ENCODE assay signal across 1 cellular context in the genomic region with DNA sequence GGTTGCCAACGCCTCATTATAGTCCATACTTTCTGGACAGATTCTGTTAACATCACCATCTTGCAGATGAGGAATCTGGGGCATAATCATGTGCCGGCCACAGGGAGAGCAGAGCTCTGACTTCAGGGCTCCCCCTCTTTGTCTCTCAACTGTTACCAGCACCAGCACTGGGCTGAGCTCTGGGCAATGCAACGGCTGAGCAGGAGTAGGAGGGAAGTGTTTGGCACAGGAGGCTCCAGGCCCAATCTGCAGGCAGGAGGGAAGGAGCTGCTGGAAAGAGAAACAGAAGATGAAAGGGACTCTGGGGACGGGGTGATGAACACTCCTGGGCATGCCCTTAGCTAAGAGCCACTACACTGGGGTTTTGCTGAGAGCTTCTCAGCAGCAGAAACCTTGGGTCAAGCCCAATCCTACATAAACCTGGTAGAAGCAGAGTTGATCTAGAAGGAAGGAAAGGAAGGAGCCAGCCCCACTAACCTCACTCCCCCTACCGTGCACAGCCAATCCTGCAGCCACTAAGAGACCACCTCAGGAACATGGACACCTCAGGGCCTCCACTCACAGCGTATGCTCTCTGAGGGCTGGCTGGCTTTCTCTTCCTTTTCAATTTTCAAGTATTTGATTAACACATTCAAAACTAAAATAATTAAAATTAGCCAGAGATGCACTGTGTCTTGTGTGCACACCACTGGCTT.
TF ChIP-seq lines count a peak whose summit lies in the region.

No MANE protein-coding gene starts in this region.

TF ChIP-seq in GM23338, 12 proteins besides CTCF, POLR2A, EP300 and RAD21 (continued from another document):
- TF ChIP-seq, protein P1, sequence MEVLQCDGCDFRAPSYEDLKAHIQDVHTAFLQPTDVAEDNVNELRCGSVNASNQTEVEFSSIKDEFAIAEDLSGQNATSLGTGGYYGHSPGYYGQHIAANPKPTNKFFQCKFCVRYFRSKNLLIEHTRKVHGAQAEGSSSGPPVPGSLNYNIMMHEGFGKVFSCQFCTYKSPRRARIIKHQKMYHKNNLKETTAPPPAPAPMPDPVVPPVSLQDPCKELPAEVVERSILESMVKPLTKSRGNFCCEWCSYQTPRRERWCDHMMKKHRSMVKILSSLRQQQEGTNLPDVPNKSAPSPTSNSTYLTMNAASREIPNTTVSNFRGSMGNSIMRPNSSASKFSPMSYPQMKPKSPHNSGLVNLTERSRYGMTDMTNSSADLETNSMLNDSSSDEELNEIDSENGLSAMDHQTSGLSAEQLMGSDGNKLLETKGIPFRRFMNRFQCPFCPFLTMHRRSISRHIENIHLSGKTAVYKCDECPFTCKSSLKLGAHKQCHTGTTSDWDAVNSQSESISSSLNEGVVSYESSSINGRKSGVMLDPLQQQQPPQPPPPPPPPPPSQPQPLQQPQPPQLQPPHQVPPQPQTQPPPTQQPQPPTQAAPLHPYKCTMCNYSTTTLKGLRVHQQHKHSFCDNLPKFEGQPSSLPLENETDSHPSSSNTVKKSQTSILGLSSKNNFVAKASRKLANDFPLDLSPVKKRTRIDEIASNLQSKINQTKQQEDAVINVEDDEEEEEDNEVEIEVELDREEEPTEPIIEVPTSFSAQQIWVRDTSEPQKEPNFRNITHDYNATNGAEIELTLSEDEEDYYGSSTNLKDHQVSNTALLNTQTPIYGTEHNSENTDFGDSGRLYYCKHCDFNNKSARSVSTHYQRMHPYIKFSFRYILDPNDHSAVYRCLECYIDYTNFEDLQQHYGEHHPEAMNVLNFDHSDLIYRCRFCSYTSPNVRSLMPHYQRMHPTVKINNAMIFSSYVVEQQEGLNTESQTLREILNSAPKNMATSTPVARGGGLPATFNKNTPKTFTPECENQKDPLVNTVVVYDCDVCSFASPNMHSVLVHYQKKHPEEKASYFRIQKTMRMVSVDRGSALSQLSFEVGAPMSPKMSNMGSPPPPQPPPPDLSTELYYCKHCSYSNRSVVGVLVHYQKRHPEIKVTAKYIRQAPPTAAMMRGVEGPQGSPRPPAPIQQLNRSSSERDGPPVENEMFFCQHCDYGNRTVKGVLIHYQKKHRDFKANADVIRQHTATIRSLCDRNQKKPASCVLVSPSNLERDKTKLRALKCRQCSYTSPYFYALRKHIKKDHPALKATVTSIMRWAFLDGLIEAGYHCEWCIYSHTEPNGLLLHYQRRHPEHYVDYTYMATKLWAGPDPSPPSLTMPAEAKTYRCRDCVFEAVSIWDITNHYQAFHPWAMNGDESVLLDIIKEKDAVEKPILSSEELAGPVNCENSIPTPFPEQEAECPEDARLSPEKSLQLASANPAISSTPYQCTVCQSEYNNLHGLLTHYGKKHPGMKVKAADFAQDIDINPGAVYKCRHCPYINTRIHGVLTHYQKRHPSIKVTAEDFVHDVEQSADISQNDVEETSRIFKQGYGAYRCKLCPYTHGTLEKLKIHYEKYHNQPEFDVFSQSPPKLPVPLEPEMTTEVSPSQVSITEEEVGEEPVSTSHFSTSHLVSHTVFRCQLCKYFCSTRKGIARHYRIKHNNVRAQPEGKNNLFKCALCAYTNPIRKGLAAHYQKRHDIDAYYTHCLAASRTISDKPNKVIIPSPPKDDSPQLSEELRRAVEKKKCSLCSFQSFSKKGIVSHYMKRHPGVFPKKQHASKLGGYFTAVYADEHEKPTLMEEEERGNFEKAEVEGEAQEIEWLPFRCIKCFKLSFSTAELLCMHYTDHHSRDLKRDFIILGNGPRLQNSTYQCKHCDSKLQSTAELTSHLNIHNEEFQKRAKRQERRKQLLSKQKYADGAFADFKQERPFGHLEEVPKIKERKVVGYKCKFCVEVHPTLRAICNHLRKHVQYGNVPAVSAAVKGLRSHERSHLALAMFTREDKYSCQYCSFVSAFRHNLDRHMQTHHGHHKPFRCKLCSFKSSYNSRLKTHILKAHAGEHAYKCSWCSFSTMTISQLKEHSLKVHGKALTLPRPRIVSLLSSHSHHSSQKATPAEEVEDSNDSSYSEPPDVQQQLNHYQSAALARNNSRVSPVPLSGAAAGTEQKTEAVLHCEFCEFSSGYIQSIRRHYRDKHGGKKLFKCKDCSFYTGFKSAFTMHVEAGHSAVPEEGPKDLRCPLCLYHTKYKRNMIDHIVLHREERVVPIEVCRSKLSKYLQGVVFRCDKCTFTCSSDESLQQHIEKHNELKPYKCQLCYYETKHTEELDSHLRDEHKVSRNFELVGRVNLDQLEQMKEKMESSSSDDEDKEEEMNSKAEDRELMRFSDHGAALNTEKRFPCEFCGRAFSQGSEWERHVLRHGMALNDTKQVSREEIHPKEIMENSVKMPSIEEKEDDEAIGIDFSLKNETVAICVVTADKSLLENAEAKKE (CRISPR knock-in tag; IDR thresholded peaks at IDR 0.05): no peak
- no peak for TF ChIP-seq ZNF114 (CRISPR knock-in tag; IDR thresholded peaks at IDR 0.05)
- TF ChIP-seq, protein P2, sequence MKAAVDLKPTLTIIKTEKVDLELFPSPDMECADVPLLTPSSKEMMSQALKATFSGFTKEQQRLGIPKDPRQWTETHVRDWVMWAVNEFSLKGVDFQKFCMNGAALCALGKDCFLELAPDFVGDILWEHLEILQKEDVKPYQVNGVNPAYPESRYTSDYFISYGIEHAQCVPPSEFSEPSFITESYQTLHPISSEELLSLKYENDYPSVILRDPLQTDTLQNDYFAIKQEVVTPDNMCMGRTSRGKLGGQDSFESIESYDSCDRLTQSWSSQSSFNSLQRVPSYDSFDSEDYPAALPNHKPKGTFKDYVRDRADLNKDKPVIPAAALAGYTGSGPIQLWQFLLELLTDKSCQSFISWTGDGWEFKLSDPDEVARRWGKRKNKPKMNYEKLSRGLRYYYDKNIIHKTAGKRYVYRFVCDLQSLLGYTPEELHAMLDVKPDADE (IDR thresholded peaks at IDR 0.05): no peak
TF ChIP-seq in GM23338: peak in this region for 0.
